ENCODE assay signal across 25 cellular contexts in the genomic region with DNA sequence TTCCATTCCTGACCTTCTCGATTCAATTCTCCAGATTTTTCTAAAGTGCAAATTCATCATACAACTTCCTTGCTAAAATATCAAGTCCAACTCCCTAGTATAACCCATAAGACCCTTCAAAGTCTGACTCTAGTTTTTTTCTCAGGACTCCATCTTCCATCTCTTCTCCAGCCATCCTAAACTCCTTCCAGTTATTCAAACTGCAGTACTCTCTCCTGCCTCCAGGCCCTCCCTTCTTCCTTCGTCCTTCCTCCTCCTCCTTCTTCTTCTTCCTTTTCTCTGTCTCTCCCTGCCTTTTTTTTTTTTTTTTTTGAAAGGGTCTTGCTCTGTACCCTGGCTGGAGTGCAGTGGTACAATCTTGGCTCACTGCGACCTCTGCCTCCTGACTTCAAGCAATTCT.
"Had no signal": no experiment of that assay in that cellular context is flagged by ENCODE, and none has a peak within 500 bp of the region (broad histone marks: within the 10 kb centered on the region; RNA-seq: fewer than 3 reads in every experiment).

No MANE protein-coding gene starts in this region.

- H3K27ac Mint-ChIP-seq: activated CD8-positive, alpha-beta memory T cell treated with anti-CD3 and anti-CD28 coated beads, Interleukin-2, amount 10 ng/mL, durations not matched to agents 7 days and 5 days; activated naive CD4-positive, alpha-beta T cell treated with anti-CD3 and anti-CD28 coated beads, Interleukin-2, amount 50 U/mL, for 24 hours; activated T-cell treated with anti-CD3 and anti-CD28 coated beads, Interleukin-2, amount 50 U/mL, for 24 hours; activated T-helper 1 cell treated with anti-CD3 and anti-CD28 coated beads, Interleukin-12 subunit alpha, Interleukin-12 subunit beta, Interleukin-2, Interleukin-4 antibody, amounts not matched to agents 30 ng/mL and 10 ng/mL and 1 ng/mL, durations not matched to agents 14 hours and 24 hours and 36 hours; T-helper 1 cell treated with Interleukin-12 subunit alpha and Interleukin-12 subunit beta and Interleukin-4 antibody, amounts not matched to agents 30 μg/mL and 1 μg/mL, for 36 hours had no signal

- H3K4me3 ChIP-seq: SK-N-MC had no signal

- H3K27ac ChIP-seq: SK-N-MC had no signal

- DNase-seq: activated CD4-positive, alpha-beta T cell treated with anti-CD3 and anti-CD28 coated beads for 48 hours; activated CD4-positive, alpha-beta T cell treated with anti-CD3 and anti-CD28 coated beads, Interleukin-2, amount 50 U/mL, for 48 hours; activated CD4-positive, CD25-positive, alpha-beta regulatory T cell treated with anti-CD3 and anti-CD28 coated beads, Interleukin-2, amount 50 U/mL, for 72 hours; activated CD8-positive, alpha-beta memory T cell treated with anti-CD3 and anti-CD28 coated beads, Interleukin-2, amount 10 ng/mL, durations not matched to agents 7 days and 5 days; activated effector memory CD4-positive, alpha-beta T cell treated with Interleukin-2 at 50 U/mL for 16 hours; activated naive CD4-positive, alpha-beta T cell; activated T-cell treated with anti-CD3 and anti-CD28 coated beads, Interleukin-2, amount 50 U/mL, for 24 hours; aorta; NCI-H1092; NCI-H1417 treated with DMSO at 0.1 percent for 48 hours; NCI-H1694 treated with DMSO at 0.1 percent for 48 hours; NCI-H2081; NCI-H510A treated with DMSO at 0.1 percent for 48 hours; NCI-H69; NK-92 treated with Interleukin-12 subunit alpha and Interleukin-12 subunit beta, amount 100 ng/mL, for 24 hours; OCI-M1; RPMI8226; SW 1271 had no signal

- H3K36me3 Mint-ChIP-seq: activated CD8-positive, alpha-beta memory T cell treated with anti-CD3 and anti-CD28 coated beads, Interleukin-2, amount 10 ng/mL, durations not matched to agents 7 days and 5 days; activated naive CD4-positive, alpha-beta T cell treated with anti-CD3 and anti-CD28 coated beads, Interleukin-2, amount 50 U/mL, for 24 hours had no signal

- ATAC-seq: activated CD8-positive, alpha-beta memory T cell treated with anti-CD3 and anti-CD28 coated beads, Interleukin-2, amount 10 ng/mL, durations not matched to agents 7 days and 5 days; Panc1; Right ventricle myocardium inferior had no signal

- H3K4me3 Mint-ChIP-seq: activated CD8-positive, alpha-beta memory T cell treated with anti-CD3 and anti-CD28 coated beads, Interleukin-2, amount 10 ng/mL, durations not matched to agents 7 days and 5 days; activated naive CD4-positive, alpha-beta T cell treated with anti-CD3 and anti-CD28 coated beads, Interleukin-2, amount 50 U/mL, for 24 hours; activated T-cell treated with anti-CD3 and anti-CD28 coated beads, Interleukin-2, amount 50 U/mL, for 24 hours; activated T-helper 1 cell treated with anti-CD3 and anti-CD28 coated beads, Interleukin-12 subunit alpha, Interleukin-12 subunit beta, Interleukin-2, Interleukin-4 antibody, amounts not matched to agents 30 ng/mL and 10 ng/mL and 1 ng/mL, durations not matched to agents 14 hours and 24 hours and 36 hours; central memory CD8-positive, alpha-beta T cell; T-helper 1 cell treated with Interleukin-12 subunit alpha and Interleukin-12 subunit beta and Interleukin-4 antibody, amounts not matched to agents 30 μg/mL and 1 μg/mL, for 36 hours had no signal

- H3K4me1 Mint-ChIP-seq: activated CD8-positive, alpha-beta memory T cell treated with anti-CD3 and anti-CD28 coated beads, Interleukin-2, amount 10 ng/mL, durations not matched to agents 7 days and 5 days; activated naive CD4-positive, alpha-beta T cell treated with anti-CD3 and anti-CD28 coated beads, Interleukin-2, amount 50 U/mL, for 24 hours; central memory CD8-positive, alpha-beta T cell had no signal

- H3K27me3 Mint-ChIP-seq: activated CD8-positive, alpha-beta memory T cell treated with anti-CD3 and anti-CD28 coated beads, Interleukin-2, amount 10 ng/mL, durations not matched to agents 7 days and 5 days; activated T-cell treated with anti-CD3 and anti-CD28 coated beads, Interleukin-2, amount 50 U/mL, for 24 hours had no signal

- H3K9me3 Mint-ChIP-seq: activated naive CD4-positive, alpha-beta T cell treated with anti-CD3 and anti-CD28 coated beads, Interleukin-2, amount 50 U/mL, for 24 hours; activated T-helper 1 cell treated with anti-CD3 and anti-CD28 coated beads, Interleukin-12 subunit alpha, Interleukin-12 subunit beta, Interleukin-2, Interleukin-4 antibody, amounts not matched to agents 30 ng/mL and 10 ng/mL and 1 ng/mL, durations not matched to agents 14 hours and 24 hours and 36 hours; T-helper 1 cell treated with Interleukin-12 subunit alpha and Interleukin-12 subunit beta and Interleukin-4 antibody, amounts not matched to agents 30 μg/mL and 1 μg/mL, for 36 hours had no signal
